In genomic region chr12:70982991-70983390, GRCh38 we compare ENCODE assay signal across 1 cellular context.
TF ChIP-seq lines count a peak whose summit lies in the region.

No MANE protein-coding gene starts in this region.

TF ChIP-seq in H1, 55 proteins besides CTCF, POLR2A, EP300 and RAD21 (continued from another document):
- TF ChIP-seq ATF3 (IDR thresholded peaks at IDR 0.05; ENCODE audit: insufficient read depth, low read depth, low read length): no peak
- TF ChIP-seq CREB1 (IDR thresholded peaks at IDR 0.05): no peak
- no peak for TF ChIP-seq KDM4A (IDR thresholded peaks at IDR 0.05; ENCODE audit: low read depth, low read length, severe bottlenecking)
- TF ChIP-seq SIN3A (conservative IDR thresholded peaks at IDR 0.05 in 1 of 2, IDR thresholded peaks at IDR 0.05 in 1 of 2; ENCODE audit: low read depth in 1 of 2, low read length in 2 of 2): no peak
- TF ChIP-seq RXRA (IDR thresholded peaks at IDR 0.05; ENCODE audit: insufficient read depth, low read depth, low read length): no peak
- TF ChIP-seq CBX8 (IDR thresholded peaks at IDR 0.05; ENCODE audit: borderline replicate concordance, low read depth, low read length): no peak
TF ChIP-seq in H1: peak in this region for 0.
